In the genomic region with DNA sequence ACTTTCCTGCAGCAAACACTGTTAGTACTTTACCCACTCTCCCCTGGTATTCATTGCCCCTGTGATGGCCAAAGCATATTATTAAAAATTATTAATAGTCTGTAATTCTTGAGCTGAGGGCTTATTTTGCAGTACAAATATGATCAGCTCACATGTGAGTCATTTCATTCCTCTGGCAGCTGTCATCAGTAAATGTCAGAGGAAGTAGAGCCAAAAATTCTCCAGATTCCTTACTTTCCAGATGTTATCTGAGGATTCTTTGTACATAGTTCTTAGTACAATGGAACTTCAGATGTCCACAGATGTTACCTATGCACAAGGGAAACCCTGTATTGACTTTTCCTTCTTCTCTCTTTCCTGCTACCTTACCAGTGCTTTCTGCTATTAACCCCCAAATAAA, we compare ENCODE assay signal across 1 cellular context.
TF ChIP-seq lines count a peak whose summit lies in the region.

No MANE protein-coding gene starts in this region.

TF ChIP-seq in endothelial cell of umbilical vein, 7 proteins besides CTCF, POLR2A, EP300 and RAD21:
- TF ChIP-seq MYC (IDR thresholded peaks at IDR 0.05; ENCODE audit: low read depth, low read length) (no peak), POLR2AphosphoS5 (IDR thresholded peaks at IDR 0.05; ENCODE audit: insufficient read depth, low read depth, low read length) (peak; percentile 60), JUN (IDR thresholded peaks at IDR 0.05; ENCODE audit: borderline replicate concordance, insufficient read depth, insufficient read length, low read depth) (peak; percentile 86), FOS (IDR thresholded peaks at IDR 0.05; ENCODE audit: borderline replicate concordance, insufficient read depth, low read length) (peak; percentile 91), GATA2 (IDR thresholded peaks at IDR 0.05; ENCODE audit: insufficient read depth, insufficient read length, low read depth, low read length) (peak; percentile 96)
